In the genomic region with DNA sequence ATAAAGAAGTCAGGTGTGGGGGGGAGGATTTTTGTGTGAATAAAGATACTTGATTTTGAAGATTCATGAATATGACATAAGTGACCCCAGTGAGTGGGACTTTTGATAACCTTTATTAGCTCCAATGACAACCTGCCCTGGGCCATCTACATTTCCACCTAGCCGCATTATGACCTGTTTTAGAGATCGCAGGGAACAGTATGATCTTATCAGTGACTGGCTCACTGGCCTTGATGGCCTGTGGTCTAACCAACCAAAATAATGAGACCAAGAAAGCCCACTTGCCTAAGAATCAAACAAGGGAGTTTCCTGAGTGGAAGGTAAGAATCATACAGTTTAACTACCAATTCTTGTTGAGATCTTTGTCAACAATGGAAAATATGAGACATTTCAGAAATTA, we compare ENCODE assay signal across 24 cellular contexts. TPM values are rescaled to one million over a fixed set of nuclear protein-coding genes. Genes with fewer than 3 reads are reported as not detected.
DNase-seq lines count a peak whose midpoint lies in the region; TF ChIP-seq lines count a peak whose summit lies in the region.
"Had no signal": no experiment of that assay in that cellular context is flagged by ENCODE, and none has a peak within 500 bp of the region (broad histone marks: within the 10 kb centered on the region; RNA-seq: fewer than 3 reads in every experiment).

No MANE protein-coding gene starts in this region.

- WGBS in prostate gland = 63% methylated on average over 2 of the region's 2 CpGs
- WGBS in GM23248 (ENCODE audit: low coverage in 1 of 2, low lambda C conversion rate in 2 of 2, missing lambda C conversion rate in 2 of 2), 2 experiments = 98 to 100% methylated on average over 2 of the region's 2 CpGs

- H2AFZ ChIP-seq in GM23248 = no peak overlapping the region

- intact Hi-C loops in prostate gland (cut with DNase I) = loop anchor here (10.0 kb wide), 1 partner anchor 151 kb away; the partner anchor contains the start of gene CLCC1

- H3K79me2 ChIP-seq in GM23248 (ENCODE audit: insufficient read depth) = no peaks in the 10 kb centered on the region

- H3K36me3 ChIP-seq in prostate gland (no peaks in the 10 kb centered on the region), GM23248 (ENCODE audit: low read depth) (no peaks in the 10 kb centered on the region)
- H3K36me3 ChIP-seq: heart right ventricle, vagina had no signal

- H3K27ac ChIP-seq in prostate gland = peak overlapping the region; percentile 70 to 78
- H3K27ac ChIP-seq in GM23248 = no peak overlapping the region
- H3K27ac ChIP-seq: epithelial cell of prostate, heart right ventricle, testis, vagina had no signal

- H3K4me3 ChIP-seq in prostate gland = peak overlapping the region; percentile 37 to 50
- no peak overlapping the region for H3K4me3 ChIP-seq in GM23248
- H3K4me3 ChIP-seq: heart right ventricle, testis, vagina had no signal

- H3K27ac Mint-ChIP-seq in activated T-cell treated with anti-CD3 and anti-CD28 coated beads, Interleukin-2, amount 50 U/mL, for 24 hours = peak overlapping the region; percentile 86
- H3K27ac Mint-ChIP-seq in T-helper 2 cell treated with Interferon-gamma antibody and Interleukin-4, amounts not matched to agents 5 μg/mL and 100 μg/mL, for 36 hours = no peak overlapping the region
- H3K27ac Mint-ChIP-seq in activated naive CD8-positive, alpha-beta T cell = peak overlapping the region; percentile 95
- H3K27ac Mint-ChIP-seq: CD4-positive, alpha-beta T cell; naive B cell had no signal

- DNase-seq in activated T-cell treated with anti-CD3 and anti-CD28 coated beads, Interleukin-2, amount 50 U/mL, for 24 hours = no peak
- no peak for DNase-seq in activated T-cell treated with anti-CD3 and anti-CD28 coated beads for 4 hours
- peak; percentile 62 for DNase-seq in T-helper 2 cell treated with Interferon-gamma antibody and Interleukin-4, amounts not matched to agents 5 μg/mL and 100 μg/mL, for 36 hours (ENCODE audit: low spot score)
- no peak for DNase-seq in prostate gland (ENCODE audit: low spot score)
- no peak for DNase-seq in GM23248
- no peak for DNase-seq in activated CD8-positive, alpha-beta memory T cell treated with anti-CD3 and anti-CD28 coated beads, Interleukin-2, amount 50 U/mL, for 4 hours
- DNase-seq: anterior cingulate cortex; CD4-positive, alpha-beta T cell; central memory CD4-positive, alpha-beta T cell; dorsolateral prefrontal cortex; heart right ventricle; Kasumi-1; left colon; mesenchymal stem cell; naive B cell; NCI-H226; occipital lobe; right cardiac atrium; stimulated activated CD8-positive, alpha-beta memory T cell treated with anti-CD3 and anti-CD28 coated beads, Interleukin-4, amount 100 ng/mL, for 48 hours; testis had no signal

- H3K9me3 ChIP-seq in prostate gland (no peaks in the 10 kb centered on the region), GM23248 (ENCODE audit: low read depth) (no peaks in the 10 kb centered on the region)
- H3K9me3 ChIP-seq: heart right ventricle, testis, vagina had no signal

- no peak for TF ChIP-seq CTCF in prostate gland (IDR thresholded peaks at IDR 0.05)

- H4K20me1 ChIP-seq in GM23248 (ENCODE audit: insufficient read depth) = no peaks in the 10 kb centered on the region

- no peaks in the 10 kb centered on the region for H3K9me2 ChIP-seq in GM23248 (ENCODE audit: insufficient read depth)

- no peaks in the 10 kb centered on the region for H3K9me3 Mint-ChIP-seq in activated T-cell treated with anti-CD3 and anti-CD28 coated beads, Interleukin-2, amount 50 U/mL, for 24 hours
- H3K9me3 Mint-ChIP-seq in T-helper 2 cell treated with Interferon-gamma antibody and Interleukin-4, amounts not matched to agents 5 μg/mL and 100 μg/mL, for 36 hours = no peaks in the 10 kb centered on the region
- H3K9me3 Mint-ChIP-seq in activated naive CD8-positive, alpha-beta T cell (ENCODE audit: low read depth) = no peaks in the 10 kb centered on the region
- H3K9me3 Mint-ChIP-seq: CD4-positive, alpha-beta T cell; naive B cell had no signal

- H3K4me1 Mint-ChIP-seq in activated T-cell treated with anti-CD3 and anti-CD28 coated beads, Interleukin-2, amount 50 U/mL, for 24 hours (ENCODE audit: low read depth) = peaks cover 46% of the 10 kb centered on the region
- H3K4me1 Mint-ChIP-seq in T-helper 2 cell treated with Interferon-gamma antibody and Interleukin-4, amounts not matched to agents 5 μg/mL and 100 μg/mL, for 36 hours (ENCODE audit: low read depth) = peaks cover 31% of the 10 kb centered on the region
- peaks cover 38% of the 10 kb centered on the region for H3K4me1 Mint-ChIP-seq in activated naive CD8-positive, alpha-beta T cell (ENCODE audit: low read depth)

- in situ Hi-C loops in GM23248 (cut with MboI) = no loop called here

- H3K9ac ChIP-seq in GM23248 = no peak overlapping the region

- H3F3A ChIP-seq in GM23248 (ENCODE audit: insufficient read depth) = no peaks in the 10 kb centered on the region

- H3K4me1 ChIP-seq in prostate gland (replicated peaks) = no peaks in the 10 kb centered on the region
- peaks cover 4% of the 10 kb centered on the region; the same call in 1 of the 2 replicates for H3K4me1 ChIP-seq in GM23248 (ENCODE audit: insufficient read depth)

- H3K36me3 Mint-ChIP-seq in activated T-cell treated with anti-CD3 and anti-CD28 coated beads, Interleukin-2, amount 50 U/mL, for 24 hours (ENCODE audit: low read depth) = no peaks in the 10 kb centered on the region
- no peaks in the 10 kb centered on the region for H3K36me3 Mint-ChIP-seq in T-helper 2 cell treated with Interferon-gamma antibody and Interleukin-4, amounts not matched to agents 5 μg/mL and 100 μg/mL, for 36 hours (ENCODE audit: low read depth)
- peaks cover 9% of the 10 kb centered on the region for H3K36me3 Mint-ChIP-seq in activated naive CD8-positive, alpha-beta T cell

- H3K27me3 Mint-ChIP-seq in activated T-cell treated with anti-CD3 and anti-CD28 coated beads, Interleukin-2, amount 50 U/mL, for 24 hours = peaks cover 2% of the 10 kb centered on the region
- H3K27me3 Mint-ChIP-seq in T-helper 2 cell treated with Interferon-gamma antibody and Interleukin-4, amounts not matched to agents 5 μg/mL and 100 μg/mL, for 36 hours (ENCODE audit: low read depth) = peaks cover 23% of the 10 kb centered on the region
- H3K27me3 Mint-ChIP-seq in activated naive CD8-positive, alpha-beta T cell = no peaks in the 10 kb centered on the region

- TF ChIP-seq POLR2A in prostate gland (IDR thresholded peaks at IDR 0.05) = no peak

- H3K4me3 Mint-ChIP-seq in activated T-cell treated with anti-CD3 and anti-CD28 coated beads, Interleukin-2, amount 50 U/mL, for 24 hours = peak overlapping the region; percentile 1
- H3K4me3 Mint-ChIP-seq in T-helper 2 cell treated with Interferon-gamma antibody and Interleukin-4, amounts not matched to agents 5 μg/mL and 100 μg/mL, for 36 hours = no peak overlapping the region
- peak overlapping the region; percentile 50 for H3K4me3 Mint-ChIP-seq in activated naive CD8-positive, alpha-beta T cell

- H3K27me3 ChIP-seq in prostate gland (replicated peaks; ENCODE audit: insufficient read depth) = no peaks in the 10 kb centered on the region
- no peaks in the 10 kb centered on the region for H3K27me3 ChIP-seq in GM23248 (replicated peaks; ENCODE audit: insufficient read depth)
- H3K27me3 ChIP-seq: dorsolateral prefrontal cortex, testis, vagina had no signal

- no peak overlapping the region for H3K4me2 ChIP-seq in GM23248 (ENCODE audit: unreplicated experiment)

RNA-seq across cellular contexts. Expression of gene ELAPOR1, which starts 1.8 kb away (rescaled TPM):
- total RNA-seq in prostate gland = 100 to 1,000 TPM; 102 to 621 TPM
- 0.51 and 0.54 TPM in 2 replicates for total RNA-seq in GM23248 (2014; rRNA removed; shearing (Covaris generic))
- 0.56 and 1.2 TPM in 2 replicates for polyA plus RNA-seq in GM23248 (2016; fragmentation: Nextera tagmentation; extraction: Ambion mirVana)
- total RNA-seq: G401 had no signal

RNA-seq across cellular contexts. Expression of gene TMEM167B, which starts 25.1 kb away (rescaled TPM):
- 10 to 100 TPM; 37.0 to 40.7 TPM for total RNA-seq in prostate gland
- total RNA-seq in GM23248 (2014; rRNA removed; shearing (Covaris generic)) = 35.6 and 39.6 TPM in 2 replicates
- polyA plus RNA-seq in GM23248 (2016; fragmentation: Nextera tagmentation; extraction: Ambion mirVana) = 27.7 and 29.0 TPM in 2 replicates

RNA-seq across cellular contexts. Expression of gene TAF13, which starts 39.9 kb away (rescaled TPM):
- 10 to 100 TPM; 26.8 to 27.0 TPM for total RNA-seq in prostate gland
- total RNA-seq in GM23248 (2014; rRNA removed; shearing (Covaris generic)) = 166 and 197 TPM in 2 replicates
- polyA plus RNA-seq in GM23248 (2016; fragmentation: Nextera tagmentation; extraction: Ambion mirVana) = 93.2 and 97.9 TPM in 2 replicates

Comparison
In these comparisons a context has a peak if more than half of its experiments do, and no peak if none do; other contexts are left out.
1. RNA of gene ELAPOR1, which starts 1.8 kb away (total RNA-seq): 102 to 621 TPM in prostate gland; 0.51 to 0.54 TPM in GM23248; every median in the first group is over 10 times any median in the second.